ENCODE assay signal across 1 cellular context in the genomic region with DNA sequence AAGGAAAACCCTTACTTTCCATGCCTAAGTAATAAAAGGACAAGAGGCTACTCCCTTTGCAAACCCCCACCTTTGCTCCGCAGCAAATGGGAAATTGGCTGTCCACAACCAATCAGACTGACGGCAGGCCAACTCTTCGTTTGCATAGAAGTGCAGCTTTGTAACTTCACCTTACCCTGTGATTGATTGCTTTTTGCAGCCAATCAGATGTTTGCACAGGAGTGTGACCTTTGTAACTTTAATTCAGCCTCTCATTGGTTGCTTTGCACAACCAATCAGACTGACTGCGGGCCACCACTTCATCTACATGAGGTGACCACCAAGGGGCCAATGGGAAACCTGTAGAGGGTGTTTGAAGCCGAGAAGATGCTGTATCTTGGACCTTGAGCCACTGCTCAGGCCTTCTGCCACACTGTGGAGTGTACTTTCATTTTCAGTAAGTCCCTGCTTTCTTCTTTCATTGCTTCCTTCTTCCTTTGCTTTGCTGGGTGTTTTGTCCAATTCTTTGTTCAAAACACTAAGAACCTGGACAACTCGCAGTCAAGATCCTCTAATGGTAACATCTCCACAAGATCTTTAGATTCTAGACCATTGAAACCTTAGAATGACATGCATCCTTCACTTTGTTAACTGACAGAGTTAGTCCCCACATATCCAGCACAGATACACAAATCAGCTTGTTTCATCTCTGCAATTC.
TF ChIP-seq lines count a peak whose summit lies in the region.

No MANE protein-coding gene starts in this region.

TF ChIP-seq in HepG2, 621 proteins besides CTCF, POLR2A, EP300 and RAD21 (continued from another document and continues in another):
- peak; percentile 83 for TF ChIP-seq PAXIP1 (CRISPR knock-in tag; conservative IDR thresholded peaks at IDR 0.05)
- TF ChIP-seq TFDP1 (CRISPR knock-in tag; IDR thresholded peaks at IDR 0.05; ENCODE audit: borderline replicate concordance) = no peak
- peak; percentile 36; the same call in 1 of the 2 replicates for TF ChIP-seq ISL2 (CRISPR knock-in tag; IDR thresholded peaks at IDR 0.05)
- TF ChIP-seq NPAS2 (CRISPR knock-in tag; IDR thresholded peaks at IDR 0.05; ENCODE audit: borderline replicate concordance) = no peak
- TF ChIP-seq REXO4 (CRISPR knock-in tag; IDR thresholded peaks at IDR 0.05; ENCODE audit: borderline replicate concordance) = no peak
- TF ChIP-seq ZNF256 (CRISPR knock-in tag; conservative IDR thresholded peaks at IDR 0.05) = no peak
- TF ChIP-seq PRDM10 (CRISPR knock-in tag; IDR thresholded peaks at IDR 0.05; ENCODE audit: low read depth) = peak; percentile 12; the same call in 1 of the 2 replicates
- TF ChIP-seq NR0B2 (CRISPR knock-in tag; IDR thresholded peaks at IDR 0.05) = no peak
- TF ChIP-seq, protein P1, sequence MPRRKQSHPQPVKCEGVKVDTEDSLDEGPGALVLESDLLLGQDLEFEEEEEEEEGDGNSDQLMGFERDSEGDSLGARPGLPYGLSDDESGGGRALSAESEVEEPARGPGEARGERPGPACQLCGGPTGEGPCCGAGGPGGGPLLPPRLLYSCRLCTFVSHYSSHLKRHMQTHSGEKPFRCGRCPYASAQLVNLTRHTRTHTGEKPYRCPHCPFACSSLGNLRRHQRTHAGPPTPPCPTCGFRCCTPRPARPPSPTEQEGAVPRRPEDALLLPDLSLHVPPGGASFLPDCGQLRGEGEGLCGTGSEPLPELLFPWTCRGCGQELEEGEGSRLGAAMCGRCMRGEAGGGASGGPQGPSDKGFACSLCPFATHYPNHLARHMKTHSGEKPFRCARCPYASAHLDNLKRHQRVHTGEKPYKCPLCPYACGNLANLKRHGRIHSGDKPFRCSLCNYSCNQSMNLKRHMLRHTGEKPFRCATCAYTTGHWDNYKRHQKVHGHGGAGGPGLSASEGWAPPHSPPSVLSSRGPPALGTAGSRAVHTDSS (CRISPR knock-in tag; conservative IDR thresholded peaks at IDR 0.05) = no peak
- TF ChIP-seq, protein P2, sequence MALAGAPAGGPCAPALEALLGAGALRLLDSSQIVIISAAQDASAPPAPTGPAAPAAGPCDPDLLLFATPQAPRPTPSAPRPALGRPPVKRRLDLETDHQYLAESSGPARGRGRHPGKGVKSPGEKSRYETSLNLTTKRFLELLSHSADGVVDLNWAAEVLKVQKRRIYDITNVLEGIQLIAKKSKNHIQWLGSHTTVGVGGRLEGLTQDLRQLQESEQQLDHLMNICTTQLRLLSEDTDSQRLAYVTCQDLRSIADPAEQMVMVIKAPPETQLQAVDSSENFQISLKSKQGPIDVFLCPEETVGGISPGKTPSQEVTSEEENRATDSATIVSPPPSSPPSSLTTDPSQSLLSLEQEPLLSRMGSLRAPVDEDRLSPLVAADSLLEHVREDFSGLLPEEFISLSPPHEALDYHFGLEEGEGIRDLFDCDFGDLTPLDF (CRISPR knock-in tag; IDR thresholded peaks at IDR 0.05) = no peak; the same call in 1 of the 2 replicates
- TF ChIP-seq, protein P3, sequence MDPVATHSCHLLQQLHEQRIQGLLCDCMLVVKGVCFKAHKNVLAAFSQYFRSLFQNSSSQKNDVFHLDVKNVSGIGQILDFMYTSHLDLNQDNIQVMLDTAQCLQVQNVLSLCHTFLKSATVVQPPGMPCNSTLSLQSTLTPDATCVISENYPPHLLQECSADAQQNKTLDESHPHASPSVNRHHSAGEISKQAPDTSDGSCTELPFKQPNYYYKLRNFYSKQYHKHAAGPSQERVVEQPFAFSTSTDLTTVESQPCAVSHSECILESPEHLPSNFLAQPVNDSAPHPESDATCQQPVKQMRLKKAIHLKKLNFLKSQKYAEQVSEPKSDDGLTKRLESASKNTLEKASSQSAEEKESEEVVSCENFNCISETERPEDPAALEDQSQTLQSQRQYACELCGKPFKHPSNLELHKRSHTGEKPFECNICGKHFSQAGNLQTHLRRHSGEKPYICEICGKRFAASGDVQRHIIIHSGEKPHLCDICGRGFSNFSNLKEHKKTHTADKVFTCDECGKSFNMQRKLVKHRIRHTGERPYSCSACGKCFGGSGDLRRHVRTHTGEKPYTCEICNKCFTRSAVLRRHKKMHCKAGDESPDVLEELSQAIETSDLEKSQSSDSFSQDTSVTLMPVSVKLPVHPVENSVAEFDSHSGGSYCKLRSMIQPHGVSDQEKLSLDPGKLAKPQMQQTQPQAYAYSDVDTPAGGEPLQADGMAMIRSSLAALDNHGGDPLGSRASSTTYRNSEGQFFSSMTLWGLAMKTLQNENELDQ (CRISPR knock-in tag; IDR thresholded peaks at IDR 0.05; ENCODE audit: borderline replicate concordance) = no peak
- no peak for TF ChIP-seq ZNF124 (CRISPR knock-in tag; IDR thresholded peaks at IDR 0.05)
- TF ChIP-seq SNAPC5 (CRISPR knock-in tag; IDR thresholded peaks at IDR 0.05; ENCODE audit: borderline replicate concordance) = no peak
- no peak for TF ChIP-seq ZNF652 (CRISPR knock-in tag; IDR thresholded peaks at IDR 0.05; ENCODE audit: borderline replicate concordance, low read depth)
- TF ChIP-seq ZNF34 (CRISPR knock-in tag; IDR thresholded peaks at IDR 0.05; ENCODE audit: borderline replicate concordance) = peak; percentile 44; the same call in 1 of the 2 replicates
- TF ChIP-seq, protein P4, sequence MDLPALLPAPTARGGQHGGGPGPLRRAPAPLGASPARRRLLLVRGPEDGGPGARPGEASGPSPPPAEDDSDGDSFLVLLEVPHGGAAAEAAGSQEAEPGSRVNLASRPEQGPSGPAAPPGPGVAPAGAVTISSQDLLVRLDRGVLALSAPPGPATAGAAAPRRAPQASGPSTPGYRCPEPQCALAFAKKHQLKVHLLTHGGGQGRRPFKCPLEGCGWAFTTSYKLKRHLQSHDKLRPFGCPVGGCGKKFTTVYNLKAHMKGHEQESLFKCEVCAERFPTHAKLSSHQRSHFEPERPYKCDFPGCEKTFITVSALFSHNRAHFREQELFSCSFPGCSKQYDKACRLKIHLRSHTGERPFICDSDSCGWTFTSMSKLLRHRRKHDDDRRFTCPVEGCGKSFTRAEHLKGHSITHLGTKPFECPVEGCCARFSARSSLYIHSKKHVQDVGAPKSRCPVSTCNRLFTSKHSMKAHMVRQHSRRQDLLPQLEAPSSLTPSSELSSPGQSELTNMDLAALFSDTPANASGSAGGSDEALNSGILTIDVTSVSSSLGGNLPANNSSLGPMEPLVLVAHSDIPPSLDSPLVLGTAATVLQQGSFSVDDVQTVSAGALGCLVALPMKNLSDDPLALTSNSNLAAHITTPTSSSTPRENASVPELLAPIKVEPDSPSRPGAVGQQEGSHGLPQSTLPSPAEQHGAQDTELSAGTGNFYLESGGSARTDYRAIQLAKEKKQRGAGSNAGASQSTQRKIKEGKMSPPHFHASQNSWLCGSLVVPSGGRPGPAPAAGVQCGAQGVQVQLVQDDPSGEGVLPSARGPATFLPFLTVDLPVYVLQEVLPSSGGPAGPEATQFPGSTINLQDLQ (CRISPR knock-in tag; IDR thresholded peaks at IDR 0.05) = no peak
- TF ChIP-seq ZNF646 (CRISPR knock-in tag; IDR thresholded peaks at IDR 0.05) = no peak
- TF ChIP-seq ZNF878 (CRISPR knock-in tag; IDR thresholded peaks at IDR 0.05) = peak; percentile 38; the same call in 1 of the 2 replicates
